28 cellular contexts compared by ENCODE assay signal in the genomic region with DNA sequence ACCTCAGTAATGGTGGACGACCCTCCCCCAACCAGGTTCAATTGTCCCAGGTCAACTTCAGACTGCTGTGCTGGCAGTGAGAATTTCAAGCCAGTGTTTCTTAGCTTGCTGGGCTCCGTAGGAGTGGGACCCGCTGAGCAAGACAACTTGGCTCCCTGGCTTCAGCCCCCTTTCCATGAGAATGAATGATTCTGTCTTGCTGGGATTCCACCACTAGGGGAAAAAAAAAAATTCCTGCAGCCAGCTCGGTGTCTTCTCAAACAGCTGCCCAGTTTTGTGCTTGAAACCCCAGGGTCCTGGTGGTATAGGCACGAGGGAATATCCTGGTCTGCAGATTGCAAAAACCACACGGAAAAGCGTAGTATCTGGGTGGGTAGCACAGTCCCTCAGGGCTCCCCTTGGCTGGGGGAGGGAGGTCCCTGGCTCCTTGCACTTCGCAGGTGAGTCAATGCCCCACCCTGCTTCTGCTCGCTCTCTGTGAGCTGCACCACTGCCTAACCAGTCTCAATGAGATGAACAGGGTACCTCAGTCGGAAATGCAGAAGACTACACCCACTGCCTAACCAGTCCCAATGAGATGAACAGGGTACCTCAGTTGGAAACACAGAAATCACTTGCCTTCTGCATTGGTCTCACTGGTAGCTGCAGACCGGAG. TPM values are rescaled to one million over a fixed set of nuclear protein-coding genes. Genes with fewer than 3 reads are reported as not detected.
"Had no signal": no experiment of that assay in that cellular context is flagged by ENCODE, and none has a peak within 500 bp of the region (broad histone marks: within the 10 kb centered on the region; RNA-seq: fewer than 3 reads in every experiment).

No MANE protein-coding gene starts in this region.

- H3K4me3 Mint-ChIP-seq: activated B cell treated with CpG ODN at 0.5 μM for 24 hours; activated CD8-positive, alpha-beta T cell treated with anti-CD3 and anti-CD28 coated beads for 36 hours; activated naive CD8-positive, alpha-beta T cell; activated T-cell treated with anti-CD3 and anti-CD28 coated beads, Interleukin-2, amount 50 U/mL, for 72 hours; naive B cell; nephron progenitor cell; stimulated activated memory B cell treated with anti-CD40 and anti-IgM and Interleukin-4, amounts not matched to agents 10 μg/mL and 1 μg/mL and 100 μg/mL, for 72 hours; T-helper 17 cell had no signal

- H3K9me3 ChIP-seq: body of pancreas, left lung, right atrium auricular region, tibial nerve had no signal

- H3K4me3 ChIP-seq: body of pancreas, left lung, lung, right atrium auricular region, smooth muscle cell, stomach, tibial nerve had no signal

- H3K9ac ChIP-seq: parathyroid adenoma had no signal

- H3K27ac Mint-ChIP-seq: activated B cell treated with CpG ODN at 0.5 μM for 24 hours; activated CD8-positive, alpha-beta T cell treated with anti-CD3 and anti-CD28 coated beads for 36 hours; activated naive CD8-positive, alpha-beta T cell; activated T-cell treated with anti-CD3 and anti-CD28 coated beads, Interleukin-2, amount 50 U/mL, for 72 hours; naive B cell; nephron progenitor cell; stimulated activated memory B cell treated with anti-CD40 and anti-IgM and Interleukin-4, amounts not matched to agents 10 μg/mL and 1 μg/mL and 100 μg/mL, for 72 hours; T-helper 17 cell had no signal

- H3K79me2 ChIP-seq: parathyroid adenoma had no signal

- H3K36me3 ChIP-seq: left lung, right atrium auricular region, stomach, tibial nerve had no signal

- H3K9me3 Mint-ChIP-seq: activated B cell treated with CpG ODN at 0.5 μM for 24 hours had no signal

- H3K4me1 ChIP-seq: body of pancreas, right atrium auricular region had no signal

- H3K4me2 ChIP-seq: smooth muscle cell had no signal

- ATAC-seq: activated CD8-positive, alpha-beta T cell treated with anti-CD3 and anti-CD28 coated beads for 36 hours; activated T-cell treated with anti-CD3 and anti-CD28 coated beads, Interleukin-2, amount 50 U/mL, for 72 hours; body of pancreas; left lung; stimulated activated memory B cell treated with anti-CD40 and anti-IgM and Interleukin-4, amounts not matched to agents 10 μg/mL and 1 μg/mL and 100 μg/mL, for 72 hours; T-helper 17 cell had no signal

- H3K27me3 Mint-ChIP-seq: activated CD8-positive, alpha-beta T cell treated with anti-CD3 and anti-CD28 coated beads for 36 hours; activated naive CD8-positive, alpha-beta T cell; T-helper 17 cell had no signal

- DNase-seq: activated B cell treated with CpG ODN at 0.5 μM for 24 hours; activated CD4-positive, alpha-beta T cell treated with anti-CD3 and anti-CD28 coated beads, Interleukin-2, amount 50 U/mL, for 1 hour; activated CD8-positive, alpha-beta T cell treated with anti-CD3 and anti-CD28 coated beads for 36 hours; activated naive CD4-positive, alpha-beta T cell treated with Interleukin-2 at 50 U/mL for 16 hours; activated T-cell treated with anti-CD3 and anti-CD28 coated beads for 4 hours; activated T-cell treated with anti-CD3 and anti-CD28 coated beads, Interleukin-2, amount 50 U/mL, for 72 hours; aorta; body of pancreas; dermis blood vessel endothelial cell; effector CD4-positive, alpha-beta T cell; foreskin fibroblast; left lung; naive B cell; nephron progenitor cell; nucleus accumbens; stimulated activated CD4-positive, alpha-beta T cell treated with anti-CD3 and anti-CD28 coated beads, Interleukin-1b, Interleukin-23, amount 100 ng/mL, for 48 hours; stimulated activated CD4-positive, alpha-beta T cell treated with anti-CD3 and anti-CD28 coated beads, Interleukin-4, amount 100 ng/mL, for 4 hours; stimulated activated CD8-positive, alpha-beta memory T cell treated with anti-CD3 and anti-CD28 coated beads, Interleukin-4, amount 100 ng/mL, for 48 hours; stomach; T-helper 17 cell had no signal

- H3K36me3 Mint-ChIP-seq: naive B cell; stimulated activated memory B cell treated with anti-CD40 and anti-IgM and Interleukin-4, amounts not matched to agents 10 μg/mL and 1 μg/mL and 100 μg/mL, for 72 hours had no signal

- H3K27me3 ChIP-seq: body of pancreas, left lung, right atrium auricular region, stomach, tibial nerve had no signal

- H3K27ac ChIP-seq: body of pancreas, left lung, parathyroid adenoma, right atrium auricular region, stomach, tibial nerve had no signal

- H2AFZ ChIP-seq: parathyroid adenoma had no signal

RNA-seq across cellular contexts. Expression of gene GBP6, which starts 41.5 kb away (rescaled TPM):
- total RNA-seq: activated B cell treated with CpG ODN at 0.5 μM for 24 hours, aorta, body of pancreas, pulmonary artery endothelial cell, smooth muscle cell, tibial nerve had no signal
- polyA plus RNA-seq: smooth muscle cell had no signal
